ENCODE assay signal across 1 cellular context in the genomic region with DNA sequence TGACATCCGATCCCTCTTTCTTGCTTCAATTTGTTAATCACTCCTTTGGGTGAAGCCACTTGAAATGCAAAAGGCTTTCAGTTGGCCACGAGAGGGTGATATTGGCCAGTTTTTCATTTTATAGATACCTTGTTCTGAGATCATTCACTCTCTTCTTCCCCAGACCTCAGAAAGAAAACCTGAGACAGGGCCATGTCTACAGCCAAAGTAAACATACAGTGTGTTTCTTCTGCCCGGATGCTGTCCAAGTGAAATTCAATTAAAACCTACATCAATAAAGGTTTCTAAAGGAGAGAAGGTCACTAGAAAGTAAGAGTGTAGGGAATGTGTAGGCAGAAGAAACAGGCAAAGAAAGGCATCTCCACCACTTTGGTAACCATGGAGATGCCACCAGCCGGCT.
TF ChIP-seq lines count a peak whose summit lies in the region.

No MANE protein-coding gene starts in this region.

TF ChIP-seq in H1, 55 proteins besides CTCF, POLR2A, EP300 and RAD21 (continued from another document):
- TF ChIP-seq ATF2 (IDR thresholded peaks at IDR 0.05; ENCODE audit: low read length), result no peak
- no peak for TF ChIP-seq JUND (IDR thresholded peaks at IDR 0.05; ENCODE audit: low read length)
- no peak for TF ChIP-seq NRF1 (IDR thresholded peaks at IDR 0.05; ENCODE audit: low read depth, low read length)
- no peak for TF ChIP-seq TBP (IDR thresholded peaks at IDR 0.05; ENCODE audit: low read depth, low read length)
- TF ChIP-seq ATF3 (IDR thresholded peaks at IDR 0.05; ENCODE audit: insufficient read depth, low read depth, low read length), result no peak
- no peak for TF ChIP-seq RNF2 (IDR thresholded peaks at IDR 0.05; ENCODE audit: borderline replicate concordance, low read depth, low read length, missing control alignments, poor library complexity, severe bottlenecking)
- TF ChIP-seq JUN (IDR thresholded peaks at IDR 0.05; ENCODE audit: low read depth, low read length), result no peak
- TF ChIP-seq USF2 (IDR thresholded peaks at IDR 0.05; ENCODE audit: low read length), result no peak
- no peak for TF ChIP-seq CBX8 (IDR thresholded peaks at IDR 0.05; ENCODE audit: borderline replicate concordance, low read depth, low read length)
- TF ChIP-seq RXRA (IDR thresholded peaks at IDR 0.05; ENCODE audit: insufficient read depth, low read depth, low read length), result no peak
- no peak for TF ChIP-seq SP2 (IDR thresholded peaks at IDR 0.05; ENCODE audit: low read length)
- TF ChIP-seq SRF (IDR thresholded peaks at IDR 0.05; ENCODE audit: low read depth, low read length), result no peak
- TF ChIP-seq, protein P1, sequence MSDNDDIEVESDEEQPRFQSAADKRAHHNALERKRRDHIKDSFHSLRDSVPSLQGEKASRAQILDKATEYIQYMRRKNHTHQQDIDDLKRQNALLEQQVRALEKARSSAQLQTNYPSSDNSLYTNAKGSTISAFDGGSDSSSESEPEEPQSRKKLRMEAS (IDR thresholded peaks at IDR 0.05), result no peak
- TF ChIP-seq GABPA (IDR thresholded peaks at IDR 0.05; ENCODE audit: borderline replicate concordance, insufficient read depth, low read length), result no peak
- no peak for TF ChIP-seq KDM1A (IDR thresholded peaks at IDR 0.05; ENCODE audit: borderline replicate concordance, low read length)
- no peak for TF ChIP-seq HDAC6 (IDR thresholded peaks at IDR 0.05; ENCODE audit: low read depth, low read length)
